ENCODE assay signal across 29 cellular contexts in genomic region chr5:31319338-31319737, GRCh38.
"Had no signal": no experiment of that assay in that cellular context is flagged by ENCODE, and none has a peak within 500 bp of the region (broad histone marks: within the 10 kb centered on the region; RNA-seq: fewer than 3 reads in every experiment).

No MANE protein-coding gene starts in this region.

- H3K4me1 ChIP-seq: left lung, lower lobe of right lung, neural progenitor cell, pancreas, prostate gland, sigmoid colon, spleen, tibial nerve, vagina had no signal

- H3K4me1 Mint-ChIP-seq: immature natural killer cell; naive thymus-derived CD8-positive, alpha-beta T cell; nephron; neural progenitor cell; stimulated activated effector memory CD8-positive, alpha-beta T cell treated with anti-CD3 and anti-CD28 coated beads, Interleukin-12 subunit alpha, Interleukin-12 subunit beta, amount 100 ng/mL, for 72 hours; stimulated activated naive CD8-positive, alpha-beta T cell treated with anti-CD3 and anti-CD28 coated beads, Interleukin-15, amount 100 ng/mL, for 72 hours had no signal

- H3K9ac ChIP-seq: neural progenitor cell had no signal

- H3K27ac Mint-ChIP-seq: immature natural killer cell; naive thymus-derived CD8-positive, alpha-beta T cell; nephron; neural progenitor cell; stimulated activated effector memory CD8-positive, alpha-beta T cell treated with anti-CD3 and anti-CD28 coated beads, Interleukin-12 subunit alpha, Interleukin-12 subunit beta, amount 100 ng/mL, for 72 hours; stimulated activated naive CD8-positive, alpha-beta T cell treated with anti-CD3 and anti-CD28 coated beads, Interleukin-15, amount 100 ng/mL, for 72 hours; type B pancreatic cell had no signal

- H3K4me2 ChIP-seq: neural progenitor cell had no signal

- H3K36me3 Mint-ChIP-seq: immature natural killer cell; naive thymus-derived CD8-positive, alpha-beta T cell; stimulated activated effector memory CD8-positive, alpha-beta T cell treated with anti-CD3 and anti-CD28 coated beads, Interleukin-12 subunit alpha, Interleukin-12 subunit beta, amount 100 ng/mL, for 72 hours; type B pancreatic cell had no signal

- H3K4me3 Mint-ChIP-seq: immature natural killer cell; naive thymus-derived CD8-positive, alpha-beta T cell; nephron; neural progenitor cell; stimulated activated effector memory CD8-positive, alpha-beta T cell treated with anti-CD3 and anti-CD28 coated beads, Interleukin-12 subunit alpha, Interleukin-12 subunit beta, amount 100 ng/mL, for 72 hours; stimulated activated naive CD8-positive, alpha-beta T cell treated with anti-CD3 and anti-CD28 coated beads, Interleukin-15, amount 100 ng/mL, for 72 hours; type B pancreatic cell had no signal

- H3K9me3 ChIP-seq: left lung, lower lobe of right lung, neutrophil, pancreas, prostate gland, sigmoid colon, spleen, tibial nerve, vagina had no signal

- H3K36me3 ChIP-seq: left lung, lower lobe of right lung, neutrophil, pancreas, prostate gland, sigmoid colon, spleen, vagina had no signal

- ATAC-seq: left colon; left lung; lower lobe of right lung; naive thymus-derived CD8-positive, alpha-beta T cell; pancreas; right cardiac atrium; stimulated activated effector memory CD8-positive, alpha-beta T cell treated with anti-CD3 and anti-CD28 coated beads, Interleukin-12 subunit alpha, Interleukin-12 subunit beta, amount 100 ng/mL, for 72 hours; stimulated activated naive CD8-positive, alpha-beta T cell treated with anti-CD3 and anti-CD28 coated beads, Interleukin-15, amount 100 ng/mL, for 72 hours had no signal

- H3K27me3 ChIP-seq: left lung, neural progenitor cell, neutrophil, pancreas, sigmoid colon, spleen, tibial nerve, vagina had no signal

- DNase-seq: hypothalamus; immature natural killer cell; kidney; left colon; left lung; lower lobe of right lung; mammary epithelial cell; mesenchymal stem cell; naive thymus-derived CD8-positive, alpha-beta T cell; occipital lobe; pancreas; posterior cingulate gyrus; retina; right cardiac atrium; sigmoid colon; small intestine; spleen; stimulated activated CD4-positive, alpha-beta T cell treated with anti-CD3 and anti-CD28 coated beads, Interleukin-4, amount 100 ng/mL, for 24 hours; stimulated activated naive CD4-positive, alpha-beta T cell; stimulated activated naive CD8-positive, alpha-beta T cell treated with anti-CD3 and anti-CD28 coated beads, Interleukin-15, amount 100 ng/mL, for 72 hours; substantia nigra had no signal

- H3K4me3 ChIP-seq: left lung, lower lobe of right lung, neural progenitor cell, pancreas, prostate gland, sigmoid colon, spleen, tibial nerve, vagina had no signal

- H2AFZ ChIP-seq: neural progenitor cell had no signal

- H3K9me3 Mint-ChIP-seq: naive thymus-derived CD8-positive, alpha-beta T cell; nephron; neural progenitor cell; stimulated activated effector memory CD8-positive, alpha-beta T cell treated with anti-CD3 and anti-CD28 coated beads, Interleukin-12 subunit alpha, Interleukin-12 subunit beta, amount 100 ng/mL, for 72 hours; stimulated activated naive CD8-positive, alpha-beta T cell treated with anti-CD3 and anti-CD28 coated beads, Interleukin-15, amount 100 ng/mL, for 72 hours; type B pancreatic cell had no signal

- H3K27me3 Mint-ChIP-seq: stimulated activated naive CD8-positive, alpha-beta T cell treated with anti-CD3 and anti-CD28 coated beads, Interleukin-15, amount 100 ng/mL, for 72 hours; type B pancreatic cell had no signal
